In the genomic region with DNA sequence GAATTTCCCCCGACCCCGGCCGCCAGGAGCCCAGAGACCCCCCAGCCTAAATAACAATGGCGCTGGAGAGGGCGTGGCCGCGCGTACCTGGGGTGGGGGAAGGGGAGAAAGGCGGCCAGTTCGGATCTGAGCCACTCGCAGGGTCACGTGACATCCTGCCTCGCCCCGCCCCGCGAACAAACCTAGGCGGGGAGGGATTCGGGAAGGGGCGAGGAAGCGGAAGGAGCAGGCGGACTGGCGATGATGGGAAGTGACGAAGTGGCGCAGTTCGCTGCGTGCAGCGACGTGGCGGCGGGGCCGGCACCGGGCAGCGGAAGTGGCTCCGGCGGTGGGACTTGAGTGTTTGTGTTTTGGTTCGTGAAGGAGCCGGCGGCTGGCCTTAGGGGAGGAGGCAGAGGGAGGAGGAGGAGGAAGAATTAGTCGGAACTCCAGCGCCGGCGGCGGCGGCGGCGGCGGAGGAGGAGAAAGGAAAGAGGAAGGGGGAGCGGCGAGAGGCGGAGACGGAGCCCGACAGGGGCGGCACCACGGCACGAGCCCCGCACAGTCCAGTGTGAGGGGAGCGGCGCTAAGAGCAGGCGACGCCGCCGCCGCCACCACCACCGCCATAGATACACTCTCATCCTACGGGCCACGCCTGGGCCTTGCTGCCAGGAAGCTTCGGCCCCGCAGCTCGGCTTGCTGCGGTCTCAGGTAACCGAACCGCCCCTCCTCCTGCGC, we compare ENCODE assay signal across 1 cellular context.
TF ChIP-seq lines count a peak whose summit lies in the region.

A gene with protein sequence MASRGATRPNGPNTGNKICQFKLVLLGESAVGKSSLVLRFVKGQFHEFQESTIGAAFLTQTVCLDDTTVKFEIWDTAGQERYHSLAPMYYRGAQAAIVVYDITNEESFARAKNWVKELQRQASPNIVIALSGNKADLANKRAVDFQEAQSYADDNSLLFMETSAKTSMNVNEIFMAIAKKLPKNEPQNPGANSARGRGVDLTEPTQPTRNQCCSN (plus strand): TSS at position 266 of the 717 bp plus-strand sequence. CDS start 3,802 bp downstream, outside the sequence.

TF ChIP-seq in K562, 482 proteins besides CTCF, POLR2A, EP300 and RAD21 (continued from another document and continues in another):
- TF ChIP-seq ZNF23 (CRISPR knock-in tag; IDR thresholded peaks at IDR 0.05): no peak
- peak; percentile 38 for TF ChIP-seq CBFA2T3 (IDR thresholded peaks at IDR 0.05)
- no peak; the same call in 1 of the 2 replicates for TF ChIP-seq SMC3 (conservative IDR thresholded peaks at IDR 0.05; ENCODE audit: insufficient read depth, low read depth, low read length)
- TF ChIP-seq CHD4 (IDR thresholded peaks at IDR 0.05; ENCODE audit: insufficient read depth, insufficient replicate concordance, low read depth, low read length, poor library complexity, severe bottlenecking): no peak
- no peak for TF ChIP-seq ZNF586 (CRISPR knock-in tag; conservative IDR thresholded peaks at IDR 0.05)
- 0 out of 2 replicates have a peak, but pooled peaks have one; percentile 45 for TF ChIP-seq MECOM (CRISPR knock-in tag; IDR thresholded peaks at IDR 0.05)
- no peak for TF ChIP-seq BRD9 (IDR thresholded peaks at IDR 0.05; ENCODE audit: low read depth, partially characterized antibody)
- TF ChIP-seq, protein P1, sequence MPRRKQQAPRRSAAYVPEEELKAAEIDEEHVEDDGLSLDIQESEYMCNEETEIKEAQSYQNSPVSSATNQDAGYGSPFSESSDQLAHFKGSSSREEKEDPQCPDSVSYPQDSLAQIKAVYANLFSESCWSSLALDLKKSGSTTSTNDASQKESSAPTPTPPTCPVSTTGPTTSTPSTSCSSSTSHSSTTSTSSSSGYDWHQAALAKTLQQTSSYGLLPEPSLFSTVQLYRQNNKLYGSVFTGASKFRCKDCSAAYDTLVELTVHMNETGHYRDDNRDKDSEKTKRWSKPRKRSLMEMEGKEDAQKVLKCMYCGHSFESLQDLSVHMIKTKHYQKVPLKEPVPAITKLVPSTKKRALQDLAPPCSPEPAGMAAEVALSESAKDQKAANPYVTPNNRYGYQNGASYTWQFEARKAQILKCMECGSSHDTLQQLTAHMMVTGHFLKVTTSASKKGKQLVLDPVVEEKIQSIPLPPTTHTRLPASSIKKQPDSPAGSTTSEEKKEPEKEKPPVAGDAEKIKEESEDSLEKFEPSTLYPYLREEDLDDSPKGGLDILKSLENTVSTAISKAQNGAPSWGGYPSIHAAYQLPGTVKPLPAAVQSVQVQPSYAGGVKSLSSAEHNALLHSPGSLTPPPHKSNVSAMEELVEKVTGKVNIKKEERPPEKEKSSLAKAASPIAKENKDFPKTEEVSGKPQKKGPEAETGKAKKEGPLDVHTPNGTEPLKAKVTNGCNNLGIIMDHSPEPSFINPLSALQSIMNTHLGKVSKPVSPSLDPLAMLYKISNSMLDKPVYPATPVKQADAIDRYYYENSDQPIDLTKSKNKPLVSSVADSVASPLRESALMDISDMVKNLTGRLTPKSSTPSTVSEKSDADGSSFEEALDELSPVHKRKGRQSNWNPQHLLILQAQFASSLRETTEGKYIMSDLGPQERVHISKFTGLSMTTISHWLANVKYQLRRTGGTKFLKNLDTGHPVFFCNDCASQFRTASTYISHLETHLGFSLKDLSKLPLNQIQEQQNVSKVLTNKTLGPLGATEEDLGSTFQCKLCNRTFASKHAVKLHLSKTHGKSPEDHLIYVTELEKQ (CRISPR knock-in tag; IDR thresholded peaks at IDR 0.05): no peak
- no peak for TF ChIP-seq ZNF41 (CRISPR knock-in tag; conservative IDR thresholded peaks at IDR 0.05)
- peak; percentile 85 for TF ChIP-seq TBP (optimal IDR thresholded peaks at IDR 0.05; ENCODE audit: low read depth, low read length)
- TF ChIP-seq, protein P2, sequence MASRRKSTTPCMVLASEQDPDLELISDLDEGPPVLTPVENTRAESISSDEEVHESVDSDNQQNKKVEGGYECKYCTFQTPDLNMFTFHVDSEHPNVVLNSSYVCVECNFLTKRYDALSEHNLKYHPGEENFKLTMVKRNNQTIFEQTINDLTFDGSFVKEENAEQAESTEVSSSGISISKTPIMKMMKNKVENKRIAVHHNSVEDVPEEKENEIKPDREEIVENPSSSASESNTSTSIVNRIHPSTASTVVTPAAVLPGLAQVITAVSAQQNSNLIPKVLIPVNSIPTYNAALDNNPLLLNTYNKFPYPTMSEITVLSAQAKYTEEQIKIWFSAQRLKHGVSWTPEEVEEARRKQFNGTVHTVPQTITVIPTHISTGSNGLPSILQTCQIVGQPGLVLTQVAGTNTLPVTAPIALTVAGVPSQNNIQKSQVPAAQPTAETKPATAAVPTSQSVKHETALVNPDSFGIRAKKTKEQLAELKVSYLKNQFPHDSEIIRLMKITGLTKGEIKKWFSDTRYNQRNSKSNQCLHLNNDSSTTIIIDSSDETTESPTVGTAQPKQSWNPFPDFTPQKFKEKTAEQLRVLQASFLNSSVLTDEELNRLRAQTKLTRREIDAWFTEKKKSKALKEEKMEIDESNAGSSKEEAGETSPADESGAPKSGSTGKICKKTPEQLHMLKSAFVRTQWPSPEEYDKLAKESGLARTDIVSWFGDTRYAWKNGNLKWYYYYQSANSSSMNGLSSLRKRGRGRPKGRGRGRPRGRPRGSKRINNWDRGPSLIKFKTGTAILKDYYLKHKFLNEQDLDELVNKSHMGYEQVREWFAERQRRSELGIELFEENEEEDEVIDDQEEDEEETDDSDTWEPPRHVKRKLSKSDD (conservative IDR thresholded peaks at IDR 0.05; ENCODE audit: low read length): no peak
- TF ChIP-seq, protein P3, sequence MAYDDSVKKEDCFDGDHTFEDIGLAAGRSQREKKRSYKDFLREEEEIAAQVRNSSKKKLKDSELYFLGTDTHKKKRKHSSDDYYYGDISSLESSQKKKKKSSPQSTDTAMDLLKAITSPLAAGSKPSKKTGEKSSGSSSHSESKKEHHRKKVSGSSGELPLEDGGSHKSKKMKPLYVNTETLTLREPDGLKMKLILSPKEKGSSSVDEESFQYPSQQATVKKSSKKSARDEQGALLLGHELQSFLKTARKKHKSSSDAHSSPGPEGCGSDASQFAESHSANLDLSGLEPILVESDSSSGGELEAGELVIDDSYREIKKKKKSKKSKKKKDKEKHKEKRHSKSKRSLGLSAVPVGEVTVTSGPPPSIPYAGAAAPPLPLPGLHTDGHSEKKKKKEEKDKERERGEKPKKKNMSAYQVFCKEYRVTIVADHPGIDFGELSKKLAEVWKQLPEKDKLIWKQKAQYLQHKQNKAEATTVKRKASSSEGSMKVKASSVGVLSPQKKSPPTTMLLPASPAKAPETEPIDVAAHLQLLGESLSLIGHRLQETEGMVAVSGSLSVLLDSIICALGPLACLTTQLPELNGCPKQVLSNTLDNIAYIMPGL (CRISPR knock-in tag; IDR thresholded peaks at IDR 0.05): peak; percentile 80; the same call in 1 of the 2 replicates
- no peak for TF ChIP-seq ZNF764 (CRISPR knock-in tag; IDR thresholded peaks at IDR 0.05; ENCODE audit: low read depth)
- TF ChIP-seq, protein P4, sequence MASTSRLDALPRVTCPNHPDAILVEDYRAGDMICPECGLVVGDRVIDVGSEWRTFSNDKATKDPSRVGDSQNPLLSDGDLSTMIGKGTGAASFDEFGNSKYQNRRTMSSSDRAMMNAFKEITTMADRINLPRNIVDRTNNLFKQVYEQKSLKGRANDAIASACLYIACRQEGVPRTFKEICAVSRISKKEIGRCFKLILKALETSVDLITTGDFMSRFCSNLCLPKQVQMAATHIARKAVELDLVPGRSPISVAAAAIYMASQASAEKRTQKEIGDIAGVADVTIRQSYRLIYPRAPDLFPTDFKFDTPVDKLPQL (IDR thresholded peaks at IDR 0.05; ENCODE audit: extremely low read depth, insufficient read length): no peak
- TF ChIP-seq GTF2A2 (tag; IDR thresholded peaks at IDR 0.05): no peak
- TF ChIP-seq KDM4B (IDR thresholded peaks at IDR 0.05; ENCODE audit: borderline replicate concordance in 2 of 2, low read depth in 1 of 2): peak in 1 of 2 experiments; percentile 89; a peak in 2 of 4 replicates
- TF ChIP-seq POLR3A (IDR thresholded peaks at IDR 0.05; ENCODE audit: borderline replicate concordance, extremely low read depth, insufficient read depth, insufficient read length): no peak
- no peak for TF ChIP-seq GABPB2 (CRISPR knock-in tag; conservative IDR thresholded peaks at IDR 0.05)
- no peak for TF ChIP-seq MCM7 (IDR thresholded peaks at IDR 0.05)
- TF ChIP-seq ZNF175 (CRISPR knock-in tag; IDR thresholded peaks at IDR 0.05; ENCODE audit: low read depth): peak; percentile 54; the same call in 1 of the 2 replicates
- TF ChIP-seq, protein P5, sequence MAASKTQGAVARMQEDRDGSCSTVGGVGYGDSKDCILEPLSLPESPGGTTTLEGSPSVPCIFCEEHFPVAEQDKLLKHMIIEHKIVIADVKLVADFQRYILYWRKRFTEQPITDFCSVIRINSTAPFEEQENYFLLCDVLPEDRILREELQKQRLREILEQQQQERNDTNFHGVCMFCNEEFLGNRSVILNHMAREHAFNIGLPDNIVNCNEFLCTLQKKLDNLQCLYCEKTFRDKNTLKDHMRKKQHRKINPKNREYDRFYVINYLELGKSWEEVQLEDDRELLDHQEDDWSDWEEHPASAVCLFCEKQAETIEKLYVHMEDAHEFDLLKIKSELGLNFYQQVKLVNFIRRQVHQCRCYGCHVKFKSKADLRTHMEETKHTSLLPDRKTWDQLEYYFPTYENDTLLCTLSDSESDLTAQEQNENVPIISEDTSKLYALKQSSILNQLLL (CRISPR knock-in tag; IDR thresholded peaks at IDR 0.05; ENCODE audit: borderline replicate concordance): no peak
- TF ChIP-seq, protein P6, sequence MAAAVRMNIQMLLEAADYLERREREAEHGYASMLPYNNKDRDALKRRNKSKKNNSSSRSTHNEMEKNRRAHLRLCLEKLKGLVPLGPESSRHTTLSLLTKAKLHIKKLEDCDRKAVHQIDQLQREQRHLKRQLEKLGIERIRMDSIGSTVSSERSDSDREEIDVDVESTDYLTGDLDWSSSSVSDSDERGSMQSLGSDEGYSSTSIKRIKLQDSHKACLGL (CRISPR knock-in tag; IDR thresholded peaks at IDR 0.05; ENCODE audit: borderline replicate concordance, poor library complexity, severe bottlenecking): peak; percentile 34
- TF ChIP-seq PYGO2 (tag; IDR thresholded peaks at IDR 0.05): no peak
- peak; percentile 18 for TF ChIP-seq PCBP2 (IDR thresholded peaks at IDR 0.05; ENCODE audit: low read depth, low read length, poor library complexity, severe bottlenecking)
- peak; percentile 49 for TF ChIP-seq SETDB1 (IDR thresholded peaks at IDR 0.05; ENCODE audit: low read length)
- no peak for TF ChIP-seq ZNF444 (CRISPR knock-in tag; IDR thresholded peaks at IDR 0.05)
- no peak for TF ChIP-seq EZH2 (IDR thresholded peaks at IDR 0.05; ENCODE audit: borderline replicate concordance, low read depth, low read length)
- TF ChIP-seq, protein P7, sequence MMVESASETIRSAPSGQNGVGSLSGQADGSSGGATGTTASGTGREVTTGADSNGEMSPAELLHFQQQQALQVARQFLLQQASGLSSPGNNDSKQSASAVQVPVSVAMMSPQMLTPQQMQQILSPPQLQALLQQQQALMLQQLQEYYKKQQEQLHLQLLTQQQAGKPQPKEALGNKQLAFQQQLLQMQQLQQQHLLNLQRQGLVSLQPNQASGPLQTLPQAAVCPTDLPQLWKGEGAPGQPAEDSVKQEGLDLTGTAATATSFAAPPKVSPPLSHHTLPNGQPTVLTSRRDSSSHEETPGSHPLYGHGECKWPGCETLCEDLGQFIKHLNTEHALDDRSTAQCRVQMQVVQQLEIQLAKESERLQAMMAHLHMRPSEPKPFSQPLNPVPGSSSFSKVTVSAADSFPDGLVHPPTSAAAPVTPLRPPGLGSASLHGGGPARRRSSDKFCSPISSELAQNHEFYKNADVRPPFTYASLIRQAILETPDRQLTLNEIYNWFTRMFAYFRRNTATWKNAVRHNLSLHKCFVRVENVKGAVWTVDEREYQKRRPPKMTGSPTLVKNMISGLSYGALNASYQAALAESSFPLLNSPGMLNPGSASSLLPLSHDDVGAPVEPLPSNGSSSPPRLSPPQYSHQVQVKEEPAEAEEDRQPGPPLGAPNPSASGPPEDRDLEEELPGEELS (CRISPR knock-in tag; IDR thresholded peaks at IDR 0.05; ENCODE audit: borderline replicate concordance): no peak
- TF ChIP-seq POLR3G (IDR thresholded peaks at IDR 0.05; ENCODE audit: extremely low read depth, insufficient read length, insufficient replicate concordance): no peak
- no peak for TF ChIP-seq NUFIP1 (IDR thresholded peaks at IDR 0.05; ENCODE audit: partially characterized antibody)
- TF ChIP-seq, protein P8, sequence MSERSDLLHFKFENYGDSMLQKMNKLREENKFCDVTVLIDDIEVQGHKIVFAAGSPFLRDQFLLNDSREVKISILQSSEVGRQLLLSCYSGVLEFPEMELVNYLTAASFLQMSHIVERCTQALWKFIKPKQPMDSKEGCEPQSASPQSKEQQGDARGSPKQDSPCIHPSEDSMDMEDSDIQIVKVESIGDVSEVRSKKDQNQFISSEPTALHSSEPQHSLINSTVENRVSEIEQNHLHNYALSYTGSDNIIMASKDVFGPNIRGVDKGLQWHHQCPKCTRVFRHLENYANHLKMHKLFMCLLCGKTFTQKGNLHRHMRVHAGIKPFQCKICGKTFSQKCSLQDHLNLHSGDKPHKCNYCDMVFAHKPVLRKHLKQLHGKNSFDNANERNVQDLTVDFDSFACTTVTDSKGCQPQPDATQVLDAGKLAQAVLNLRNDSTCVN (CRISPR knock-in tag; IDR thresholded peaks at IDR 0.05): no peak
- TF ChIP-seq, protein P9, sequence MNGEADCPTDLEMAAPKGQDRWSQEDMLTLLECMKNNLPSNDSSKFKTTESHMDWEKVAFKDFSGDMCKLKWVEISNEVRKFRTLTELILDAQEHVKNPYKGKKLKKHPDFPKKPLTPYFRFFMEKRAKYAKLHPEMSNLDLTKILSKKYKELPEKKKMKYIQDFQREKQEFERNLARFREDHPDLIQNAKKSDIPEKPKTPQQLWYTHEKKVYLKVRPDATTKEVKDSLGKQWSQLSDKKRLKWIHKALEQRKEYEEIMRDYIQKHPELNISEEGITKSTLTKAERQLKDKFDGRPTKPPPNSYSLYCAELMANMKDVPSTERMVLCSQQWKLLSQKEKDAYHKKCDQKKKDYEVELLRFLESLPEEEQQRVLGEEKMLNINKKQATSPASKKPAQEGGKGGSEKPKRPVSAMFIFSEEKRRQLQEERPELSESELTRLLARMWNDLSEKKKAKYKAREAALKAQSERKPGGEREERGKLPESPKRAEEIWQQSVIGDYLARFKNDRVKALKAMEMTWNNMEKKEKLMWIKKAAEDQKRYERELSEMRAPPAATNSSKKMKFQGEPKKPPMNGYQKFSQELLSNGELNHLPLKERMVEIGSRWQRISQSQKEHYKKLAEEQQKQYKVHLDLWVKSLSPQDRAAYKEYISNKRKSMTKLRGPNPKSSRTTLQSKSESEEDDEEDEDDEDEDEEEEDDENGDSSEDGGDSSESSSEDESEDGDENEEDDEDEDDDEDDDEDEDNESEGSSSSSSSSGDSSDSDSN (IDR thresholded peaks at IDR 0.05; ENCODE audit: borderline replicate concordance in 1 of 2, low read depth in 2 of 2, low read length in 2 of 2): 0 out of 4 replicates have a peak, but pooled peaks of 1 of the 2 experiments have one; percentile 0
- TF ChIP-seq SOX6 (IDR thresholded peaks at IDR 0.05): peak; percentile 93
- TF ChIP-seq PRPF4 (IDR thresholded peaks at IDR 0.05; ENCODE audit: insufficient read depth, low read depth, low read length, poor library complexity, severe bottlenecking): peak; percentile 74
